Comparison of ENCODE assay signal across 28 cellular contexts in genomic region chr10:23172429-23172828, GRCh38. TPM values are rescaled to one million over a fixed set of nuclear protein-coding genes. Genes with fewer than 3 reads are reported as not detected.
DNase-seq lines count a peak whose midpoint lies in the region; ATAC-seq lines count a peak whose summit lies in the region.
"Had no signal": no experiment of that assay in that cellular context is flagged by ENCODE, and none has a peak within 500 bp of the region (broad histone marks: within the 10 kb centered on the region; RNA-seq: fewer than 3 reads in every experiment).

No MANE protein-coding gene starts in this region.

- no peaks in the 10 kb centered on the region for H3K4me1 Mint-ChIP-seq in activated CD4-positive, alpha-beta T cell treated with anti-CD3 and anti-CD28 coated beads, Interleukin-2, amount 10 ng/mL, durations not matched to agents 7 days and 5 days
- H3K4me1 Mint-ChIP-seq in activated CD4-positive, alpha-beta T cell treated with anti-CD3 and anti-CD28 coated beads, Interleukin-2, amount 10 ng/mL, durations not matched to agents 24 days and 14 days = no peaks in the 10 kb centered on the region
- H3K4me1 Mint-ChIP-seq: stimulated activated effector memory CD8-positive, alpha-beta T cell treated with anti-CD3 and anti-CD28 coated beads, Interleukin-12 subunit alpha, Interleukin-12 subunit beta, amount 100 ng/mL, for 72 hours had no signal

- H3K27ac Mint-ChIP-seq in activated CD4-positive, alpha-beta T cell treated with anti-CD3 and anti-CD28 coated beads, Interleukin-2, amount 10 ng/mL, durations not matched to agents 7 days and 5 days = peak overlapping the region; percentile 46
- no peak overlapping the region for H3K27ac Mint-ChIP-seq in activated CD4-positive, alpha-beta T cell treated with anti-CD3 and anti-CD28 coated beads, Interleukin-2, amount 10 ng/mL, durations not matched to agents 24 days and 14 days
- H3K27ac Mint-ChIP-seq: activated naive CD8-positive, alpha-beta T cell treated with anti-CD3 and anti-CD28 coated beads, Interleukin-2, amount 10 ng/mL, durations not matched to agents 7 days and 5 days; B cell; stimulated activated effector memory CD8-positive, alpha-beta T cell treated with anti-CD3 and anti-CD28 coated beads, Interleukin-12 subunit alpha, Interleukin-12 subunit beta, amount 100 ng/mL, for 72 hours had no signal

- H3K36me3 Mint-ChIP-seq in activated CD4-positive, alpha-beta T cell treated with anti-CD3 and anti-CD28 coated beads, Interleukin-2, amount 10 ng/mL, durations not matched to agents 7 days and 5 days (ENCODE audit: low read depth) = no peaks in the 10 kb centered on the region
- H3K36me3 Mint-ChIP-seq in activated CD4-positive, alpha-beta T cell treated with anti-CD3 and anti-CD28 coated beads, Interleukin-2, amount 10 ng/mL, durations not matched to agents 24 days and 14 days (ENCODE audit: low read depth) = no peaks in the 10 kb centered on the region
- H3K36me3 Mint-ChIP-seq: activated naive CD8-positive, alpha-beta T cell treated with anti-CD3 and anti-CD28 coated beads, Interleukin-2, amount 10 ng/mL, durations not matched to agents 7 days and 5 days; stimulated activated effector memory CD8-positive, alpha-beta T cell treated with anti-CD3 and anti-CD28 coated beads, Interleukin-12 subunit alpha, Interleukin-12 subunit beta, amount 100 ng/mL, for 72 hours had no signal

- DNase-seq in activated CD4-positive, alpha-beta T cell treated with anti-CD3 and anti-CD28 coated beads, Interleukin-2, amount 10 ng/mL, durations not matched to agents 7 days and 5 days = no peak
- DNase-seq in activated CD4-positive, alpha-beta T cell treated with anti-CD3 and anti-CD28 coated beads, Interleukin-2, amount 10 ng/mL, durations not matched to agents 24 days and 14 days = no peak
- DNase-seq in astrocyte of the hippocampus (ENCODE audit: low read depth, low spot score) (peak; percentile 4), iPS-NIHi11 (ENCODE audit: low spot score) (peak; percentile 30), OCI-M1 (lab: John Stamatoyannopoulos, UW) (no peak), NCI-H1436 (lab: John Stamatoyannopoulos, UW) (no peak)
- DNase-seq: activated CD4-positive, alpha-beta T cell treated with anti-CD3 and anti-CD28 coated beads, Interleukin-2, amount 50 U/mL, for 48 hours; activated CD8-positive, alpha-beta memory T cell treated with anti-CD3 and anti-CD28 coated beads, Interleukin-2, amount 50 U/mL, for 48 hours; activated effector memory CD4-positive, alpha-beta T cell treated with anti-CD3 and anti-CD28 coated beads, Interleukin-2, amount 50 U/mL, for 16 hours; activated naive CD8-positive, alpha-beta T cell treated with anti-CD3 and anti-CD28 coated beads, Interleukin-2, amount 10 ng/mL, durations not matched to agents 7 days and 5 days; cerebellar nuclear complex; GF-D8; heart right ventricle; mesendoderm; stimulated activated CD4-positive, alpha-beta T cell treated with anti-CD3 and anti-CD28 coated beads, Interleukin-2, amount 100 ng/mL, for 24 hours had no signal

- H3K9me3 Mint-ChIP-seq in activated CD4-positive, alpha-beta T cell treated with anti-CD3 and anti-CD28 coated beads, Interleukin-2, amount 10 ng/mL, durations not matched to agents 7 days and 5 days = no peaks in the 10 kb centered on the region
- H3K9me3 Mint-ChIP-seq in activated CD4-positive, alpha-beta T cell treated with anti-CD3 and anti-CD28 coated beads, Interleukin-2, amount 10 ng/mL, durations not matched to agents 24 days and 14 days = peaks cover 5% of the 10 kb centered on the region
- H3K9me3 Mint-ChIP-seq: activated naive CD8-positive, alpha-beta T cell treated with anti-CD3 and anti-CD28 coated beads, Interleukin-2, amount 10 ng/mL, durations not matched to agents 7 days and 5 days; stimulated activated effector memory CD8-positive, alpha-beta T cell treated with anti-CD3 and anti-CD28 coated beads, Interleukin-12 subunit alpha, Interleukin-12 subunit beta, amount 100 ng/mL, for 72 hours had no signal

- CTCF ChIA-PET in activated CD4-positive, alpha-beta T cell treated with anti-CD3 and anti-CD28 coated beads, Interleukin-2, amount 10 ng/mL, durations not matched to agents 7 days and 5 days (lab: Charles Lee) = no interaction called here

- intact Hi-C loops in activated CD4-positive, alpha-beta T cell treated with anti-CD3 and anti-CD28 coated beads, Interleukin-2, amount 10 ng/mL, durations not matched to agents 24 days and 14 days (cut with micrococcal nuclease) = loop anchor here (2.0 to 10.0 kb wide), 3 partner anchors 18 to 698 kb away; no protein-coding TSS in a partner anchor

- ATAC-seq in HG03439 (IDR thresholded peaks at IDR 0.05; ENCODE audit: unreplicated experiment) = no peak
- no peak for ATAC-seq in GM18498 (IDR thresholded peaks at IDR 0.05; ENCODE audit: unreplicated experiment)
- ATAC-seq: heart right ventricle; left lobe of liver; stimulated activated effector memory CD8-positive, alpha-beta T cell treated with anti-CD3 and anti-CD28 coated beads, Interleukin-12 subunit alpha, Interleukin-12 subunit beta, amount 100 ng/mL, for 72 hours had no signal

- H3K4me3 Mint-ChIP-seq in activated CD4-positive, alpha-beta T cell treated with anti-CD3 and anti-CD28 coated beads, Interleukin-2, amount 10 ng/mL, durations not matched to agents 7 days and 5 days = no peak overlapping the region
- no peak overlapping the region for H3K4me3 Mint-ChIP-seq in activated CD4-positive, alpha-beta T cell treated with anti-CD3 and anti-CD28 coated beads, Interleukin-2, amount 10 ng/mL, durations not matched to agents 24 days and 14 days
- H3K4me3 Mint-ChIP-seq: activated naive CD8-positive, alpha-beta T cell treated with anti-CD3 and anti-CD28 coated beads, Interleukin-2, amount 10 ng/mL, durations not matched to agents 7 days and 5 days; B cell; stimulated activated effector memory CD8-positive, alpha-beta T cell treated with anti-CD3 and anti-CD28 coated beads, Interleukin-12 subunit alpha, Interleukin-12 subunit beta, amount 100 ng/mL, for 72 hours had no signal

- H3K27me3 Mint-ChIP-seq in activated CD4-positive, alpha-beta T cell treated with anti-CD3 and anti-CD28 coated beads, Interleukin-2, amount 10 ng/mL, durations not matched to agents 7 days and 5 days = peaks cover 56% of the 10 kb centered on the region
- peaks cover 71% of the 10 kb centered on the region for H3K27me3 Mint-ChIP-seq in activated CD4-positive, alpha-beta T cell treated with anti-CD3 and anti-CD28 coated beads, Interleukin-2, amount 10 ng/mL, durations not matched to agents 24 days and 14 days

- POLR2A ChIA-PET in activated CD4-positive, alpha-beta T cell treated with anti-CD3 and anti-CD28 coated beads, Interleukin-2, amount 10 ng/mL, durations not matched to agents 7 days and 5 days (lab: Charles Lee) = no interaction called here

RNA-seq across cellular contexts. Expression of gene PTF1A, which starts 19.7 kb away (rescaled TPM):
- total RNA-seq in activated CD4-positive, alpha-beta T cell treated with anti-CD3 and anti-CD28 coated beads, Interleukin-2, amount 10 ng/mL, durations not matched to agents 7 days and 5 days = not detected
- not detected in 2 replicates for total RNA-seq in activated CD4-positive, alpha-beta T cell treated with anti-CD3 and anti-CD28 coated beads, Interleukin-2, amount 10 ng/mL, durations not matched to agents 24 days and 14 days
- total RNA-seq: A673; activated naive CD8-positive, alpha-beta T cell treated with anti-CD3 and anti-CD28 coated beads, Interleukin-2, amount 10 ng/mL, durations not matched to agents 7 days and 5 days; B cell; H4; heart right ventricle; left lobe of liver; M059J; myocyte; renal cortical epithelial cell; smooth muscle cell; suprapubic skin; urinary bladder had no signal

Comparison
In these comparisons a context has a peak if more than half of its experiments do, and no peak if none do; other contexts are left out.
1. DNase-seq: peak in astrocyte of the hippocampus (single experiment) and iPS-NIHi11 (single experiment); none in activated CD4-positive, alpha-beta T cell treated with anti-CD3 and anti-CD28 coated beads, Interleukin-2, amount 10 ng/mL, durations not matched to agents 7 days and 5 days (single experiment), activated CD4-positive, alpha-beta T cell treated with anti-CD3 and anti-CD28 coated beads, Interleukin-2, amount 10 ng/mL, durations not matched to agents 24 days and 14 days (single experiment), OCI-M1 (single experiment) and NCI-H1436 (single experiment).